Comparison of ENCODE assay signal across 19 cellular contexts in genomic region chr3:45529697-45530096, GRCh38.
A peak's percentile ranks its signal among the peaks of the same experiment; 100 is the strongest.
DNase-seq lines count a peak whose midpoint lies in the region; ATAC-seq, FAIRE-seq and TF ChIP-seq lines count a peak whose summit lies in the region.
"Had no signal": no experiment of that assay in that cellular context is flagged by ENCODE, and none has a peak within 500 bp of the region (broad histone marks: within the 10 kb centered on the region; RNA-seq: fewer than 3 reads in every experiment).

No MANE protein-coding gene starts in this region.

- peak; percentile 44 to 72 for ATAC-seq in activated naive CD4-positive, alpha-beta T cell treated with anti-CD3 and anti-CD28 coated beads, Interleukin-2, amount 50 U/mL, for 72 hours
- ATAC-seq in RWPE2 (ENCODE audit: low read depth) (peak; percentile 65; the same call in 2 of the 3 replicates), HepG2 (no peak)
- ATAC-seq: CD8-positive, alpha-beta T cell; HCT116 had no signal

- H3K27ac ChIP-seq in RWPE2 (ENCODE audit: poor library complexity, severe bottlenecking) (peak overlapping the region; percentile 53), osteoblast (ENCODE audit: low read depth, low read length) (peak overlapping the region; percentile 7), HepG2 (ENCODE audit: extremely low read length, insufficient read depth, low read length) (no peak overlapping the region)
- H3K27ac ChIP-seq: BLaER1 treated with 17β-estradiol and CSF1 and Interleukin-3, amounts not matched to agents 10 nM and 100 nM; HL-60 had no signal

- H3K36me3 ChIP-seq in RWPE2 (ENCODE audit: low read depth) (peaks cover 22% of the 10 kb centered on the region), osteoblast (ENCODE audit: insufficient read depth, low read length) (peaks cover 5% of the 10 kb centered on the region), HepG2 (replicated peaks in 1 of 2; ENCODE audit: control insufficient read depth in 1 of 2, insufficient read depth in 2 of 2, low read length in 2 of 2) (peaks cover 10 to 55% of the 10 kb centered on the region in 2 experiments; a peak in 4 of 5 replicates)

- TF ChIP-seq POLR2A in HepG2 (IDR thresholded peaks at IDR 0.05; ENCODE audit: insufficient read depth in 1 of 2, low read depth in 2 of 2, low read length in 2 of 2): no peak

- POLR2A ChIA-PET in HepG2 (lab: Yijun Ruan, JAX): no interaction called here

- intact Hi-C loops in activated naive CD4-positive, alpha-beta T cell treated with anti-CD3 and anti-CD28 coated beads for 36 hours (cut with micrococcal nuclease): loop anchor here (2.0 to 5.0 kb wide), 3 partner anchors 37 to 128 kb away; no protein-coding TSS in a partner anchor
- intact Hi-C loops in HepG2 (cut with micrococcal nuclease; ENCODE audit: unreplicated experiment): loop anchor here (10.0 kb wide), 1 partner anchor 55 kb away; no protein-coding TSS in a partner anchor

- 87% methylated on average over 2 of the region's 3 CpGs for WGBS in HepG2 (ENCODE audit: low lambda C conversion rate)

- TF ChIP-seq CTCF in RWPE2 (IDR thresholded peaks at IDR 0.05; ENCODE audit: poor library complexity, severe bottlenecking) (no peak), epithelial cell of esophagus (IDR thresholded peaks at IDR 0.05; ENCODE audit: insufficient read depth, low read depth, low read length, missing control alignments) (no peak), osteoblast (IDR thresholded peaks at IDR 0.05; ENCODE audit: extremely low read depth, low read depth, low read length) (no peak), HepG2 (CRISPR knock-in tag; IDR thresholded peaks at IDR 0.05) (no peak)

- CTCF ChIA-PET in activated naive CD4-positive, alpha-beta T cell treated with anti-CD3 and anti-CD28 coated beads for 36 hours (lab: Charles Lee): interaction anchor here (0.6 to 1.3 kb wide), 3 partner anchors 17 to 127 kb away, joined by 3 to 4 read pairs (median 3); no protein-coding TSS in a partner anchor
- CTCF ChIA-PET in HepG2 (lab: Yijun Ruan, JAX; ENCODE audit: low intra/inter-chr PET ratio, low total read pairs): no interaction called here

- H3K4me1 ChIP-seq in RWPE2 (ENCODE audit: insufficient read depth, poor library complexity, severe bottlenecking): no peaks in the 10 kb centered on the region
- peaks cover 17% of the 10 kb centered on the region for H3K4me1 ChIP-seq in osteoblast (ENCODE audit: insufficient read depth, low read length)
- no peaks in the 10 kb centered on the region for H3K4me1 ChIP-seq in HepG2 (ENCODE audit: insufficient read depth, low read length)

- no peak overlapping the region for H3K9ac ChIP-seq in HepG2 (ENCODE audit: insufficient read depth, low read depth, low read length)
- H3K9ac ChIP-seq: BLaER1 treated with 17β-estradiol and CSF1 and Interleukin-3, amounts not matched to agents 10 nM and 100 nM had no signal

- H3K27ac Mint-ChIP-seq in activated naive CD4-positive, alpha-beta T cell treated with anti-CD3 and anti-CD28 coated beads, Interleukin-2, amount 50 U/mL, for 72 hours: no peak overlapping the region
- no peak overlapping the region for H3K27ac Mint-ChIP-seq in activated naive CD4-positive, alpha-beta T cell treated with anti-CD3 and anti-CD28 coated beads for 36 hours
- H3K27ac Mint-ChIP-seq: B cell; CD8-positive, alpha-beta T cell had no signal

- H3K4me3 Mint-ChIP-seq in activated naive CD4-positive, alpha-beta T cell treated with anti-CD3 and anti-CD28 coated beads for 36 hours: no peak overlapping the region
- H3K4me3 Mint-ChIP-seq: B cell; CD8-positive, alpha-beta T cell had no signal

- no peaks in the 10 kb centered on the region for H4K20me1 ChIP-seq in osteoblast (ENCODE audit: insufficient read depth, low read length)
- no peaks in the 10 kb centered on the region for H4K20me1 ChIP-seq in HepG2 (ENCODE audit: insufficient read depth, low read length)
- H4K20me1 ChIP-seq: BLaER1 treated with 17β-estradiol and CSF1 and Interleukin-3, amounts not matched to agents 10 nM and 100 nM had no signal

- BruUV-seq in HepG2 (replicated peaks; lab: Mats Ljungman, UMichigan): no TSS peak

- H3K79me2 ChIP-seq in osteoblast (ENCODE audit: insufficient read depth, low read length) (no peaks in the 10 kb centered on the region), HepG2 (ENCODE audit: insufficient read depth, low read length) (no peaks in the 10 kb centered on the region)

- no peak for TF ChIP-seq RAD21 in HepG2 (CRISPR knock-in tag; IDR thresholded peaks at IDR 0.05)

- H3K4me1 Mint-ChIP-seq in activated naive CD4-positive, alpha-beta T cell treated with anti-CD3 and anti-CD28 coated beads for 36 hours (ENCODE audit: low read depth): peaks cover 15% of the 10 kb centered on the region
- H3K4me1 Mint-ChIP-seq: B cell had no signal

- FAIRE-seq in HepG2 (lab: Jason Lieb, UNC): no peak

- H3K27me3 ChIP-seq in RWPE2 (ENCODE audit: insufficient read depth, poor library complexity, severe bottlenecking) (no peaks in the 10 kb centered on the region), osteoblast (ENCODE audit: insufficient read depth, low read length) (no peaks in the 10 kb centered on the region), HepG2 (ENCODE audit: control insufficient read depth in 1 of 2, insufficient read depth in 2 of 2, low read length in 2 of 2) (no peaks in the 10 kb centered on the region)
- H3K27me3 ChIP-seq: BLaER1 treated with 17β-estradiol and CSF1 and Interleukin-3, amounts not matched to agents 10 nM and 100 nM had no signal

- no peak for DNase-seq in activated naive CD4-positive, alpha-beta T cell treated with anti-CD3 and anti-CD28 coated beads, Interleukin-2, amount 50 U/mL, for 72 hours (ENCODE audit: low spot score in 2 of 2)
- no peak for DNase-seq in activated naive CD4-positive, alpha-beta T cell treated with anti-CD3 and anti-CD28 coated beads for 36 hours
- DNase-seq in RWPE2 (ENCODE audit: low spot score) (no peak), epithelial cell of esophagus (ENCODE audit: low read depth) (peak; percentile 29), osteoblast (ENCODE audit: insufficient read length, low spot score, missing footprints) (no peak), hippocampal formation (lab: John Stamatoyannopoulos, UW) (no peak), HepG2 (ENCODE audit: low spot score) (no peak), kidney glomerular epithelial cell (lab: John Stamatoyannopoulos, UW) (no peak)
- DNase-seq: Calu3; CD8-positive, alpha-beta T cell; DMS79 treated with DMSO at 0.1 percent for 48 hours; GF-D8; GOT3; H7; HFFc6 had no signal

- H3K9me3 ChIP-seq in RWPE2 (ENCODE audit: severe bottlenecking) (no peaks in the 10 kb centered on the region), osteoblast (ENCODE audit: low read depth, low read length) (no peaks in the 10 kb centered on the region), HepG2 (ENCODE audit: low read length) (no peaks in the 10 kb centered on the region)
- H3K9me3 ChIP-seq: BLaER1 treated with 17β-estradiol and CSF1 and Interleukin-3, amounts not matched to agents 10 nM and 100 nM had no signal

- no peak overlapping the region for H2AFZ ChIP-seq in osteoblast (ENCODE audit: low read length)
- H2AFZ ChIP-seq in HepG2 (ENCODE audit: low read length): no peak overlapping the region

- H3K4me2 ChIP-seq in osteoblast (ENCODE audit: insufficient read depth, low read length): no peak overlapping the region
- H3K4me2 ChIP-seq in HepG2 (ENCODE audit: low read depth, low read length): no peak overlapping the region
- H3K4me2 ChIP-seq: BLaER1 treated with 17β-estradiol and CSF1 and Interleukin-3, amounts not matched to agents 10 nM and 100 nM had no signal

- H3K27me3 Mint-ChIP-seq in activated naive CD4-positive, alpha-beta T cell treated with anti-CD3 and anti-CD28 coated beads for 36 hours (ENCODE audit: low read depth): no peaks in the 10 kb centered on the region
- H3K27me3 Mint-ChIP-seq: B cell had no signal

- H3K4me3 ChIP-seq in RWPE2 (ENCODE audit: severe bottlenecking) (no peak overlapping the region), epithelial cell of esophagus (ENCODE audit: low read length) (no peak overlapping the region), osteoblast (ENCODE audit: insufficient read depth, low read length) (no peak overlapping the region), HepG2 (replicated peaks in 1 of 3; ENCODE audit: insufficient read depth in 1 of 3, low read depth in 2 of 3, low read length in 3 of 3) (no peak overlapping the region)
- H3K4me3 ChIP-seq: BLaER1 treated with 17β-estradiol and CSF1 and Interleukin-3, amounts not matched to agents 10 nM and 100 nM had no signal

- H3K9me3 Mint-ChIP-seq in activated naive CD4-positive, alpha-beta T cell treated with anti-CD3 and anti-CD28 coated beads, Interleukin-2, amount 50 U/mL, for 72 hours: no peaks in the 10 kb centered on the region
- no peaks in the 10 kb centered on the region for H3K9me3 Mint-ChIP-seq in activated naive CD4-positive, alpha-beta T cell treated with anti-CD3 and anti-CD28 coated beads for 36 hours
- H3K9me3 Mint-ChIP-seq: CD8-positive, alpha-beta T cell; HFFc6 had no signal

- in situ Hi-C loops in HepG2 (cut with HindIII; ENCODE audit: extremely low pct_ligation_motif_present, low pct_unique_long_range_greater_than_20kb): no loop called here

- TF ChIP-seq EP300 in HepG2 (IDR thresholded peaks at IDR 0.05; ENCODE audit: low read depth in 2 of 2, low read length in 2 of 2) (no peak), HepG2 (CRISPR knock-in tag; IDR thresholded peaks at IDR 0.05; ENCODE audit: borderline replicate concordance) (no peak)

- H3K36me3 Mint-ChIP-seq in activated naive CD4-positive, alpha-beta T cell treated with anti-CD3 and anti-CD28 coated beads, Interleukin-2, amount 50 U/mL, for 72 hours: peaks cover 4 to 10% of the 10 kb centered on the region in 2 donors
- H3K36me3 Mint-ChIP-seq in activated naive CD4-positive, alpha-beta T cell treated with anti-CD3 and anti-CD28 coated beads for 36 hours (ENCODE audit: low read depth): peaks cover 21% of the 10 kb centered on the region

TF ChIP-seq in HepG2, 621 proteins besides CTCF, POLR2A, EP300 and RAD21 (continues in another document):
- TF ChIP-seq ZNF138 (CRISPR knock-in tag; IDR thresholded peaks at IDR 0.05; ENCODE audit: low read depth): no peak
- no peak for TF ChIP-seq SNAI1 (CRISPR knock-in tag; IDR thresholded peaks at IDR 0.05; ENCODE audit: borderline replicate concordance)
- TF ChIP-seq ZSCAN29 (CRISPR knock-in tag; conservative IDR thresholded peaks at IDR 0.05): no peak
- TF ChIP-seq PATZ1 (CRISPR knock-in tag; IDR thresholded peaks at IDR 0.05): no peak
